8 cellular contexts compared by ENCODE assay signal in genomic region chr7:124032369-124033092, GRCh38. TPM values are rescaled to one million over a fixed set of nuclear protein-coding genes. Genes with fewer than 3 reads are reported as not detected.
DNase-seq lines count a peak whose midpoint lies in the region; ATAC-seq, FAIRE-seq and TF ChIP-seq lines count a peak whose summit lies in the region.

Gene TMEM229A, minus strand, starts transcription at chr7:124033067. Its CDS starts 64 bp downstream, at chr7:124033003.

- TF ChIP-seq EP300 in K562 (IDR thresholded peaks at IDR 0.05; ENCODE audit: low read length) = no peak

- H3K4me1 ChIP-seq in BE2C = peaks cover 3% of the 10 kb centered on the region
- H3K4me1 ChIP-seq in K562 (replicated peaks in 1 of 2; ENCODE audit: control insufficient read depth in 2 of 2, insufficient read depth in 2 of 2, low read length in 2 of 2) = peaks cover 0 to 7% of the 10 kb centered on the region in 2 experiments; a peak in 1 of 5 replicates
- H3K4me1 ChIP-seq in iPS-15b (ENCODE audit: control insufficient read depth, insufficient read depth, low read length) = peaks cover 11% of the 10 kb centered on the region

- no peak for FAIRE-seq in GM19239 (lab: Jason Lieb, UNC)
- no peak for FAIRE-seq in K562 (lab: Jason Lieb, UNC)
- no peak for FAIRE-seq in H54 (lab: Jason Lieb, UNC)

- H2AFZ ChIP-seq in K562 (ENCODE audit: low read depth, low read length) = no peak within 1 kb of the TSS

- no peaks in the 10 kb centered on the region for H3K9me1 ChIP-seq in K562 (ENCODE audit: control insufficient read depth, insufficient read depth, low read length)

- H3K36me3 ChIP-seq in BE2C = no peaks in the 10 kb centered on the region
- no peaks in the 10 kb centered on the region for H3K36me3 ChIP-seq in K562 (ENCODE audit: control insufficient read depth, insufficient read depth, low read length)
- no peaks in the 10 kb centered on the region for H3K36me3 ChIP-seq in iPS-15b (ENCODE audit: control insufficient read depth, insufficient read depth, low read length)

- H3K9ac ChIP-seq in K562 (ENCODE audit: insufficient read depth in 1 of 2, low read depth in 2 of 2, low read length in 2 of 2) = no peak within 1 kb of the TSS
- no peak within 1 kb of the TSS for H3K9ac ChIP-seq in iPS-15b (ENCODE audit: low read depth, low read length)

- no peak for TF ChIP-seq CTCF in BE2C (IDR thresholded peaks at IDR 0.05; ENCODE audit: low read depth, low read length)
- no peak for TF ChIP-seq CTCF in K562 (IDR thresholded peaks at IDR 0.05 in 2 of 3, conservative IDR thresholded peaks at IDR 0.05 in 1 of 3; ENCODE audit: insufficient read depth in 2 of 3, low read depth in 1 of 3, low read length in 3 of 3)

- TF ChIP-seq POLR2A in K562 (conservative IDR thresholded peaks at IDR 0.05) = no peak
- no peak for TF ChIP-seq POLR2A in H54 (IDR thresholded peaks at IDR 0.05; ENCODE audit: low read depth, low read length)

- no peak within 1 kb of the TSS for H3K4me2 ChIP-seq in K562 (ENCODE audit: insufficient read depth, low read length)

- no TSS peak for BruUV-seq in K562 (replicated peaks; lab: Mats Ljungman, UMichigan)

- WGBS in K562 (ENCODE audit: insufficient coverage, low coverage, missing lambda C conversion rate) = 18% methylated on average over 71 of the region's 86 CpGs

- H3K4me3 ChIP-seq in BE2C (ENCODE audit: low read depth, low read length) (peak within 1 kb of the TSS; percentile 85), K562 (no peak within 1 kb of the TSS), iPS-15b (ENCODE audit: low read depth, low read length) (peak within 1 kb of the TSS; percentile 74)

- H3K9me3 ChIP-seq in BE2C (no peaks in the 10 kb centered on the region), K562 (replicated peaks; ENCODE audit: control insufficient read depth, insufficient read depth, low read depth, low read length) (no peaks in the 10 kb centered on the region), iPS-15b (ENCODE audit: control insufficient read depth, insufficient read depth, low read length) (no peaks in the 10 kb centered on the region)

- DNase-seq in BE2C (peak; percentile 77), GM19239 (ENCODE audit: insufficient read length, low spot score) (peak; percentile 8), NCI-H2196 (lab: John Stamatoyannopoulos, UW; ENCODE audit: unreplicated experiment) (peak; percentile 21), K562 (ENCODE audit: extremely low read depth in 1 of 4, low spot score in 3 of 4) (no peak), sciatic nerve (ENCODE audit: low spot score) (no peak), Kasumi-1 (lab: John Stamatoyannopoulos, UW) (no peak), H54 (ENCODE audit: insufficient read length, low spot score) (no peak)

- peaks cover 6% of the 10 kb centered on the region for H3K27me3 ChIP-seq in BE2C
- H3K27me3 ChIP-seq in K562 (ENCODE audit: control insufficient read depth in 2 of 2, insufficient read depth in 2 of 2, low read length in 2 of 2) = peaks cover 0 to 12% of the 10 kb centered on the region in 2 experiments; a peak in 1 of 5 replicates
- H3K27me3 ChIP-seq in iPS-15b (ENCODE audit: control insufficient read depth, insufficient read depth, low read length) = peaks cover 46% of the 10 kb centered on the region

- ATAC-seq in K562 = no peak; the same call in 1 of the 3 replicates
- ATAC-seq in sciatic nerve = peak; percentile 68

- intact Hi-C loops in K562 (cut with micrococcal nuclease) = no loop called here
- intact Hi-C loops in sciatic nerve (cut with DNase I) = no loop called here

- H3K27ac ChIP-seq in K562 (ENCODE audit: extremely low read depth, low read depth, low read length) = no peak within 1 kb of the TSS

- in situ Hi-C loops in K562 (cut with MboI) = no loop called here

- no peak for TF ChIP-seq RAD21 in K562 (CRISPR knock-in tag; conservative IDR thresholded peaks at IDR 0.05 in 1 of 2, IDR thresholded peaks at IDR 0.05 in 1 of 2)

- no peaks in the 10 kb centered on the region for H3K79me2 ChIP-seq in K562 (ENCODE audit: control insufficient read depth, insufficient read depth, low read length)

- CTCF ChIA-PET in K562 (lab: Yijun Ruan, JAX; ENCODE audit: low intra/inter-chr PET ratio) = no interaction called here

- no peaks in the 10 kb centered on the region for H4K20me1 ChIP-seq in K562 (replicated peaks; ENCODE audit: control insufficient read depth, insufficient read depth, low read length)

- POLR2A ChIA-PET in K562 (lab: Yijun Ruan, JAX) = interaction anchor here (0.5 kb wide), 1 partner anchor 1243 kb away, joined by 3 read pairs; no protein-coding TSS in a partner anchor

TF ChIP-seq in K562, 482 proteins besides CTCF, POLR2A, EP300 and RAD21:
- TF ChIP-seq FOXK1 (CRISPR knock-in tag; IDR thresholded peaks at IDR 0.05; ENCODE audit: borderline replicate concordance) (no peak), EWSR1 (IDR thresholded peaks at IDR 0.05; ENCODE audit: borderline replicate concordance, low read depth, partially characterized antibody) (no peak), PCBP1 (IDR thresholded peaks at IDR 0.05; ENCODE audit: low read depth, low read length, poor library complexity, severe bottlenecking) (peak; percentile 22), ZBTB1 (CRISPR knock-in tag; IDR thresholded peaks at IDR 0.05; ENCODE audit: borderline replicate concordance, low read depth) (no peak), ZNF696 (CRISPR knock-in tag; conservative IDR thresholded peaks at IDR 0.05) (no peak), CTCFL (IDR thresholded peaks at IDR 0.05; ENCODE audit: borderline replicate concordance, insufficient read depth, low read depth, low read length, poor library complexity, severe bottlenecking) (no peak)
TF ChIP-seq in K562: peak in this region for 1.

RNA-seq across cellular contexts. Expression of gene TMEM229A, which starts in this region (rescaled TPM):
- polyA plus RNA-seq in BE2C (2012; ENCODE audit: insufficient read depth, insufficient read length, low read depth) = 12.4 TPM
- not detected in 2 replicates for total RNA-seq in K562 (2011; cell fraction: chromatin; rRNA removed; ENCODE audit: low replicate concordance)
- not detected in 2 replicates for total RNA-seq in K562 (2011; cell fraction: nucleolus; rRNA removed)
- not detected in 2 replicates for total RNA-seq in K562 (2011; cell fraction: nucleoplasm; rRNA removed)
- total RNA-seq in K562 (2014; rRNA removed) = not detected in 2 replicates
- total RNA-seq in K562 (2014; rRNA removed; fragmentation: Illumina TruSeq; extraction: Trizol) = not detected in 2 replicates
- not detected in 2 replicates for total RNA-seq in K562 (2015; rRNA removed; fragmentation: Illumina TruSeq; extraction: Trizol)
- not detected in 2 replicates for total RNA-seq in K562 (2021)
- not detected in 2 replicates for polyA plus RNA-seq in K562 (2011; rRNA removed)
- polyA plus RNA-seq in K562 (2011; cell fraction: cytosol; rRNA removed) = not detected in 2 replicates
- not detected in 2 replicates for polyA plus RNA-seq in K562 (2011; cell fraction: nucleus; rRNA removed)
- polyA plus RNA-seq in K562 (2012) = not detected in 2 replicates
- not detected in 2 replicates for polyA plus RNA-seq in K562 (2014; fragmentation: Illumina TruSeq; extraction: Trizol)
- not detected for polyA plus RNA-seq in K562 (2014; fragmentation: Nextera tagmentation; extraction: Ambion mirVana)
- not detected in 2 replicates for polyA plus RNA-seq in K562 (2014; rRNA removed)
- polyA minus RNA-seq in K562 (2011; rRNA and poly(A)+ RNA removed) = not detected in 2 replicates
- not detected in 2 replicates for polyA minus RNA-seq in K562 (2011; cell fraction: cytosol; rRNA and poly(A)+ RNA removed)
- not detected in 2 replicates for polyA minus RNA-seq in K562 (2011; cell fraction: nucleus; rRNA and poly(A)+ RNA removed)
- 0.27 TPM for total RNA-seq in sciatic nerve

Comparison
In these comparisons a context has a peak if more than half of its experiments do, and no peak if none do; other contexts are left out.
1. Peak in ATAC-seq in sciatic nerve; RNA of the gene not detected or under 1 TPM.
2. DNase-seq: peak in BE2C (single experiment), GM19239 (single experiment) and NCI-H2196 (single experiment); none in K562 (0 of 4), sciatic nerve (single experiment), Kasumi-1 (0 of 2) and H54 (single experiment).